Comparison of ENCODE assay signal across 26 cellular contexts in genomic region chr20:46427384-46427783, GRCh38.
"Had no signal": no experiment of that assay in that cellular context is flagged by ENCODE, and none has a peak within 500 bp of the region (broad histone marks: within the 10 kb centered on the region; RNA-seq: fewer than 3 reads in every experiment).

No MANE protein-coding gene starts in this region.

- H3K36me3 ChIP-seq: stomach, suprapubic skin, thoracic aorta, thyroid gland, tibial artery, tibial nerve, transverse colon, upper lobe of left lung, upper lobe of right lung, uterus, vagina had no signal

- H3K27me3 ChIP-seq: testis, thyroid gland, tibial nerve, upper lobe of left lung, vagina had no signal

- H3K27ac ChIP-seq: stomach, suprapubic skin, testis, thoracic aorta, thyroid gland, tibial artery, tibial nerve, transverse colon, upper lobe of left lung, upper lobe of right lung, uterus, vagina had no signal

- ATAC-seq: stimulated activated effector memory CD8-positive, alpha-beta T cell treated with anti-CD3 and anti-CD28 coated beads, Interleukin-12 subunit alpha, Interleukin-12 subunit beta, amount 100 ng/mL, for 72 hours; stimulated activated memory B cell treated with anti-CD40 and anti-IgM and Interleukin-4, amounts not matched to agents 10 μg/mL and 1 μg/mL and 100 μg/mL, for 72 hours; stimulated activated naive B cell treated with anti-CD40 and anti-IgM and Interleukin-4, amounts not matched to agents 10 μg/mL and 1 μg/mL and 100 μg/mL, for 72 hours; stimulated activated naive CD8-positive, alpha-beta T cell treated with anti-CD3 and anti-CD28 coated beads, Interleukin-15, amount 100 ng/mL, for 72 hours; stimulated activated naive CD8-positive, alpha-beta T cell treated with anti-CD3 and anti-CD28 coated beads, Interleukin-15, Interleukin-2, amounts not matched to agents 100 U/mL and 50 U/mL, for 24 hours; upper lobe of right lung had no signal

- DNase-seq: stimulated activated CD4-positive, alpha-beta T cell treated with anti-CD3 and anti-CD28 coated beads, Interleukin-2, amount 100 ng/mL, for 48 hours; stimulated activated CD4-positive, alpha-beta T cell treated with anti-CD3 and anti-CD28 coated beads, Interleukin-4, amount 100 ng/mL, for 1 hour; stimulated activated CD4-positive, alpha-beta T cell treated with anti-CD3 and anti-CD28 coated beads, Interleukin-4, amount 100 ng/mL, for 24 hours; stimulated activated CD4-positive, alpha-beta T cell treated with anti-CD3 and anti-CD28 coated beads, Interleukin-4, amount 100 ng/mL, for 4 hours; stimulated activated CD8-positive, alpha-beta memory T cell treated with anti-CD3 and anti-CD28 coated beads, Interleukin-4, amount 100 ng/mL, for 48 hours; stimulated activated naive B cell treated with anti-CD40 and anti-IgM and Interleukin-4, amounts not matched to agents 10 μg/mL and 1 μg/mL and 100 μg/mL, for 72 hours; stimulated activated naive CD4-positive, alpha-beta T cell; stimulated activated naive CD4-positive, alpha-beta T cell treated with Interleukin-2 at 50 U/mL for 16 hours; stimulated activated naive CD8-positive, alpha-beta T cell treated with anti-CD3 and anti-CD28 coated beads, Interleukin-15, amount 100 ng/mL, for 72 hours; stimulated activated naive CD8-positive, alpha-beta T cell treated with anti-CD3 and anti-CD28 coated beads, Interleukin-15, Interleukin-2, amounts not matched to agents 100 U/mL and 50 U/mL, for 24 hours; stomach; substantia nigra; testis; thyroid gland; tibial artery; transverse colon; trophoblast cell; upper lobe of left lung; upper lobe of right lung; uterus had no signal

- H3K4me3 ChIP-seq: stomach, suprapubic skin, testis, thoracic aorta, thyroid gland, tibial artery, tibial nerve, transverse colon, upper lobe of left lung, upper lobe of right lung, uterus, vagina had no signal

- H3K9me3 ChIP-seq: stomach, suprapubic skin, testis, thoracic aorta, thyroid gland, tibial artery, tibial nerve, transverse colon, upper lobe of left lung, upper lobe of right lung, uterus, vagina had no signal

- H3K4me1 ChIP-seq: stomach, suprapubic skin, thyroid gland, tibial artery, tibial nerve, transverse colon, upper lobe of left lung, upper lobe of right lung, uterus, vagina had no signal
